In genomic region chr17:40058151-40058784, GRCh38 we compare ENCODE assay signal across 11 cellular contexts. TPM values are rescaled to one million over a fixed set of nuclear protein-coding genes. Genes with fewer than 3 reads are reported as not detected.
A peak's percentile ranks its signal among the peaks of the same experiment; 100 is the strongest.
DNase-seq lines count a peak whose midpoint lies in the region; ATAC-seq and TF ChIP-seq lines count a peak whose summit lies in the region.
"Had no signal": no experiment of that assay in that cellular context is flagged by ENCODE, and none has a peak within 500 bp of the region (broad histone marks: within the 10 kb centered on the region; RNA-seq: fewer than 3 reads in every experiment).

No MANE protein-coding gene starts in this region.

- H3K27me3 ChIP-seq in fibroblast of lung (ENCODE audit: control insufficient read depth, insufficient read depth, low read length), result no peaks in the 10 kb centered on the region
- H3K27me3 ChIP-seq in neuronal stem cell (ENCODE audit: control insufficient read depth in 3 of 3, insufficient read depth in 3 of 3, low read depth in 1 of 3, low read length in 3 of 3), result peaks cover 0 to 7% (median 0%) of the 10 kb centered on the region in 3 experiments
- no peaks in the 10 kb centered on the region for H3K27me3 ChIP-seq in vagina

- H2BK120ac ChIP-seq in neuronal stem cell (ENCODE audit: low read depth, low read length), result no peak overlapping the region

- H3K27ac ChIP-seq in fibroblast of lung (ENCODE audit: insufficient read depth, low read length) (no peak overlapping the region), neuronal stem cell (replicated peaks; ENCODE audit: low read length) (no peak overlapping the region), vagina (peak overlapping the region; percentile 83)

- H3K27ac Mint-ChIP-seq in activated T-helper 1 cell treated with anti-CD3 and anti-CD28 coated beads, Interleukin-12 subunit alpha, Interleukin-12 subunit beta, Interleukin-2, Interleukin-4 antibody, amounts not matched to agents 30 ng/mL and 10 ng/mL and 1 ng/mL, durations not matched to agents 14 hours and 24 hours and 36 hours, result no peak overlapping the region

- H3K36me3 Mint-ChIP-seq in activated T-helper 1 cell treated with anti-CD3 and anti-CD28 coated beads, Interleukin-12 subunit alpha, Interleukin-12 subunit beta, Interleukin-2, Interleukin-4 antibody, amounts not matched to agents 30 ng/mL and 10 ng/mL and 1 ng/mL, durations not matched to agents 14 hours and 24 hours and 36 hours (ENCODE audit: low read depth), result peaks cover 3% of the 10 kb centered on the region

- H3K14ac ChIP-seq in neuronal stem cell (ENCODE audit: low read length), result no peak overlapping the region

- intact Hi-C loops in Right ventricle myocardium inferior (cut with DNase I), result no loop called here
- intact Hi-C loops in cardiac septum (cut with DNase I), result no loop called here
- intact Hi-C loops in vagina (cut with DNase I), result no loop called here
- intact Hi-C loops in activated T-helper 1 cell treated with anti-CD3 and anti-CD28 coated beads, Interleukin-12 subunit alpha, Interleukin-12 subunit beta, Interleukin-2, Interleukin-4 antibody, amounts not matched to agents 30 ng/mL and 10 ng/mL and 1 ng/mL, durations not matched to agents 14 hours and 24 hours and 36 hours (cut with micrococcal nuclease), result no loop called here

- H3K23ac ChIP-seq in neuronal stem cell (ENCODE audit: low read depth, low read length, poor library complexity), result no peak overlapping the region

- H3K4me1 ChIP-seq in fibroblast of lung (ENCODE audit: control insufficient read depth, extremely low read depth, insufficient read depth, low read length) (peaks cover 8% of the 10 kb centered on the region), neuronal stem cell (ENCODE audit: control insufficient read depth in 2 of 2, insufficient read depth in 1 of 2, low read depth in 1 of 2, low read length in 2 of 2) (peaks cover 14 to 16% of the 10 kb centered on the region in 2 donors), vagina (peaks cover 35% of the 10 kb centered on the region)

- WGBS in neuronal stem cell (ENCODE audit: extremely low coverage in 2 of 2, insufficient read length in 2 of 2, insufficient replicate concordance in 1 of 2), 2 donors, result no CpG with 5 or more reads among the region's 8 CpGs

- no peak overlapping the region for H3K4ac ChIP-seq in neuronal stem cell (ENCODE audit: low read length)

- H3K9ac ChIP-seq in fibroblast of lung (ENCODE audit: insufficient read depth, low read length) (no peak overlapping the region), neuronal stem cell (ENCODE audit: low read depth, low read length, poor library complexity) (no peak overlapping the region)

- DNase-seq in Right ventricle myocardium inferior (ENCODE audit: missing footprints) (no peak), cardiac septum (ENCODE audit: low spot score) (no peak), fibroblast of lung (ENCODE audit: low read depth in 2 of 2) (peak in 1 of 2 donors; percentile 60), neuronal stem cell (ENCODE audit: low spot score) (no peak), vagina (ENCODE audit: extremely low spot score in 2 of 2) (no peak), COR-L47 (lab: John Stamatoyannopoulos, UW) (no peak)
- DNase-seq in activated T-helper 1 cell treated with anti-CD3 and anti-CD28 coated beads, Interleukin-12 subunit alpha, Interleukin-12 subunit beta, Interleukin-2, Interleukin-4 antibody, amounts not matched to agents 30 ng/mL and 10 ng/mL and 1 ng/mL, durations not matched to agents 14 hours and 24 hours and 36 hours (ENCODE audit: low spot score), result no peak
- DNase-seq: effector CD4-positive, alpha-beta T cell; MV-4-11 had no signal

- H3K18ac ChIP-seq in neuronal stem cell (ENCODE audit: low read length), result no peak overlapping the region

- H3K9me3 ChIP-seq in fibroblast of lung (ENCODE audit: control insufficient read depth, insufficient read depth, low read depth, low read length) (no peaks in the 10 kb centered on the region), neuronal stem cell (replicated peaks in 1 of 2; ENCODE audit: control insufficient read depth in 2 of 2, insufficient read depth in 1 of 2, low read depth in 1 of 2, low read length in 2 of 2) (no peaks in the 10 kb centered on the region), vagina (no peaks in the 10 kb centered on the region)

- ATAC-seq in Right ventricle myocardium inferior (peak; percentile 16), HG02981 (IDR thresholded peaks at IDR 0.05; ENCODE audit: unreplicated experiment) (no peak)
- ATAC-seq: HCT116 had no signal

- H3K4me3 ChIP-seq in fibroblast of lung (replicated peaks in 1 of 4; ENCODE audit: control extremely low read depth in 1 of 4, insufficient read depth in 1 of 4, low read depth in 3 of 4, low read length in 4 of 4) (peak overlapping the region in 1 of 4 experiments; percentile 25), neuronal stem cell (ENCODE audit: low read length in 2 of 2) (no peak overlapping the region), vagina (no peak overlapping the region)

- H2AFZ ChIP-seq in fibroblast of lung (ENCODE audit: low read length) (peak overlapping the region; percentile 76), neuronal stem cell (ENCODE audit: low read length) (peak overlapping the region; percentile 89)

- TF ChIP-seq POLR2A in vagina (IDR thresholded peaks at IDR 0.05), result no peak

- H3K36me3 ChIP-seq in fibroblast of lung (ENCODE audit: control insufficient read depth, insufficient read depth, low read length), result no peaks in the 10 kb centered on the region
- peaks cover 0 to under 1% of the 10 kb centered on the region in 2 donors for H3K36me3 ChIP-seq in neuronal stem cell (replicated peaks in 1 of 2; ENCODE audit: control insufficient read depth in 2 of 2, insufficient read depth in 2 of 2, low read length in 2 of 2)
- H3K36me3 ChIP-seq in vagina, result no peaks in the 10 kb centered on the region

- H2BK12ac ChIP-seq in neuronal stem cell (ENCODE audit: low read length), result no peak overlapping the region

- H4K20me1 ChIP-seq in fibroblast of lung (ENCODE audit: control insufficient read depth, extremely low read depth, insufficient read depth, low read length), result no peaks in the 10 kb centered on the region

- no peak overlapping the region for H2BK5ac ChIP-seq in neuronal stem cell (ENCODE audit: low read length)

- TF ChIP-seq CTCF in fibroblast of lung (conservative IDR thresholded peaks at IDR 0.05 in 1 of 2, IDR thresholded peaks at IDR 0.05 in 1 of 2; ENCODE audit: low read depth in 1 of 2, low read length in 2 of 2), result no peak
- no peak for TF ChIP-seq CTCF in vagina (IDR thresholded peaks at IDR 0.05)

- H2BK15ac ChIP-seq in neuronal stem cell (ENCODE audit: low read length), result no peak overlapping the region

- no peak overlapping the region for H4K8ac ChIP-seq in neuronal stem cell (ENCODE audit: low read depth, low read length)

- H2AK5ac ChIP-seq in neuronal stem cell (ENCODE audit: low read depth, low read length), result no peak overlapping the region

- H3K4me3 Mint-ChIP-seq in activated T-helper 1 cell treated with anti-CD3 and anti-CD28 coated beads, Interleukin-12 subunit alpha, Interleukin-12 subunit beta, Interleukin-2, Interleukin-4 antibody, amounts not matched to agents 30 ng/mL and 10 ng/mL and 1 ng/mL, durations not matched to agents 14 hours and 24 hours and 36 hours, result no peak overlapping the region

- H3K4me2 ChIP-seq in fibroblast of lung (ENCODE audit: extremely low read depth, insufficient read depth, low read length) (peak overlapping the region; percentile 75), neuronal stem cell (ENCODE audit: insufficient read depth, low read length, poor library complexity, severe bottlenecking) (no peak overlapping the region)

- H4K91ac ChIP-seq in neuronal stem cell (ENCODE audit: low read depth, low read length, poor library complexity), result no peak overlapping the region

- H3K4me1 Mint-ChIP-seq in activated T-helper 1 cell treated with anti-CD3 and anti-CD28 coated beads, Interleukin-12 subunit alpha, Interleukin-12 subunit beta, Interleukin-2, Interleukin-4 antibody, amounts not matched to agents 30 ng/mL and 10 ng/mL and 1 ng/mL, durations not matched to agents 14 hours and 24 hours and 36 hours (ENCODE audit: low read depth), result peaks cover 22% of the 10 kb centered on the region

- H3K79me2 ChIP-seq in fibroblast of lung (ENCODE audit: control insufficient read depth, insufficient read depth, low read length), result peaks cover 7% of the 10 kb centered on the region

- H3K9me3 Mint-ChIP-seq in activated T-helper 1 cell treated with anti-CD3 and anti-CD28 coated beads, Interleukin-12 subunit alpha, Interleukin-12 subunit beta, Interleukin-2, Interleukin-4 antibody, amounts not matched to agents 30 ng/mL and 10 ng/mL and 1 ng/mL, durations not matched to agents 14 hours and 24 hours and 36 hours, result no peaks in the 10 kb centered on the region

- no peaks in the 10 kb centered on the region for H3K79me1 ChIP-seq in neuronal stem cell (ENCODE audit: low read depth, low read length)

- H3K27me3 Mint-ChIP-seq in activated T-helper 1 cell treated with anti-CD3 and anti-CD28 coated beads, Interleukin-12 subunit alpha, Interleukin-12 subunit beta, Interleukin-2, Interleukin-4 antibody, amounts not matched to agents 30 ng/mL and 10 ng/mL and 1 ng/mL, durations not matched to agents 14 hours and 24 hours and 36 hours (ENCODE audit: insufficient read depth), result peaks cover 32% of the 10 kb centered on the region

RNA-seq across cellular contexts. Expression of gene MED24, which starts 4.1 kb away (rescaled TPM):
- total RNA-seq in Right ventricle myocardium inferior, result 53.9 TPM
- total RNA-seq in cardiac septum, result 56.4 TPM
- 25.1 and 31.1 TPM in 2 replicates for total RNA-seq in fibroblast of lung
- 42.7 and 66.7 TPM in 2 replicates for polyA plus RNA-seq in fibroblast of lung
- polyA plus RNA-seq in fibroblast of lung (2012), result 32.7 and 46.9 TPM in 2 replicates
- polyA minus RNA-seq in fibroblast of lung (ENCODE audit: low replicate concordance), result 122 and 302 TPM in 2 replicates
- polyA plus RNA-seq in neuronal stem cell (2013, experiment 1 of 2), result 61.9 TPM
- polyA plus RNA-seq in neuronal stem cell (2013, experiment 2 of 2), result 61.2 TPM
- 106 TPM for total RNA-seq in vagina
- total RNA-seq in activated T-helper 1 cell treated with anti-CD3 and anti-CD28 coated beads, Interleukin-12 subunit alpha, Interleukin-12 subunit beta, Interleukin-2, Interleukin-4 antibody, amounts not matched to agents 30 ng/mL and 10 ng/mL and 1 ng/mL, durations not matched to agents 14 hours and 24 hours and 36 hours, result 113 and 120 TPM in 2 replicates

RNA-seq across cellular contexts. Expression of gene THRA, which starts 4.5 kb away (rescaled TPM):
- total RNA-seq in Right ventricle myocardium inferior, result 88.3 TPM
- total RNA-seq in cardiac septum, result 66.8 TPM
- 49.8 and 52.8 TPM in 2 replicates for total RNA-seq in fibroblast of lung
- polyA plus RNA-seq in fibroblast of lung, result 27.2 and 30.8 TPM in 2 replicates
- polyA plus RNA-seq in fibroblast of lung (2012), result 34.3 and 34.9 TPM in 2 replicates
- 43.5 and 67.0 TPM in 2 replicates for polyA minus RNA-seq in fibroblast of lung (ENCODE audit: low replicate concordance)
- polyA plus RNA-seq in neuronal stem cell (2013, experiment 1 of 2), result 13.2 TPM
- polyA plus RNA-seq in neuronal stem cell (2013, experiment 2 of 2), result 13.2 TPM
- 40.3 TPM for total RNA-seq in vagina
- 2.9 and 3.5 TPM in 2 replicates for total RNA-seq in activated T-helper 1 cell treated with anti-CD3 and anti-CD28 coated beads, Interleukin-12 subunit alpha, Interleukin-12 subunit beta, Interleukin-2, Interleukin-4 antibody, amounts not matched to agents 30 ng/mL and 10 ng/mL and 1 ng/mL, durations not matched to agents 14 hours and 24 hours and 36 hours

RNA-seq across cellular contexts. Expression of gene NR1D1, which starts 42.1 kb away (rescaled TPM):
- 24.9 TPM for total RNA-seq in Right ventricle myocardium inferior
- 25.8 TPM for total RNA-seq in cardiac septum
- 1.8 and 5.3 TPM in 2 replicates for total RNA-seq in fibroblast of lung
- polyA plus RNA-seq in fibroblast of lung, result 3.3 and 4.0 TPM in 2 replicates
- 9.4 and 10.7 TPM in 2 replicates for polyA plus RNA-seq in fibroblast of lung (2012)
- 21.2 and 35.6 TPM in 2 replicates for polyA minus RNA-seq in fibroblast of lung (ENCODE audit: low replicate concordance)
- polyA plus RNA-seq in neuronal stem cell (2013, experiment 1 of 2), result 5.0 TPM
- polyA plus RNA-seq in neuronal stem cell (2013, experiment 2 of 2), result 4.8 TPM
- 15.0 TPM for total RNA-seq in vagina
- 8.7 and 9.6 TPM in 2 replicates for total RNA-seq in activated T-helper 1 cell treated with anti-CD3 and anti-CD28 coated beads, Interleukin-12 subunit alpha, Interleukin-12 subunit beta, Interleukin-2, Interleukin-4 antibody, amounts not matched to agents 30 ng/mL and 10 ng/mL and 1 ng/mL, durations not matched to agents 14 hours and 24 hours and 36 hours

RNA-seq across cellular contexts. Expression of gene CSF3, which starts 43.0 kb away (rescaled TPM):
- total RNA-seq in Right ventricle myocardium inferior (not detected), cardiac septum (not detected), fibroblast of lung (not detected in 2 replicates), vagina (25.3 TPM)
- polyA plus RNA-seq in fibroblast of lung, result 0.12 TPM in 1 of 2 replicates, not detected in the other
- polyA plus RNA-seq in fibroblast of lung (2012), result 0.17 TPM in 1 of 2 replicates, not detected in the other
- not detected in 2 replicates for polyA minus RNA-seq in fibroblast of lung (ENCODE audit: low replicate concordance)
- not detected for polyA plus RNA-seq in neuronal stem cell (2013, experiment 1 of 2)
- not detected for polyA plus RNA-seq in neuronal stem cell (2013, experiment 2 of 2)
- not detected in 2 replicates for total RNA-seq in activated T-helper 1 cell treated with anti-CD3 and anti-CD28 coated beads, Interleukin-12 subunit alpha, Interleukin-12 subunit beta, Interleukin-2, Interleukin-4 antibody, amounts not matched to agents 30 ng/mL and 10 ng/mL and 1 ng/mL, durations not matched to agents 14 hours and 24 hours and 36 hours
